3 cellular contexts compared by ENCODE assay signal in the genomic region with DNA sequence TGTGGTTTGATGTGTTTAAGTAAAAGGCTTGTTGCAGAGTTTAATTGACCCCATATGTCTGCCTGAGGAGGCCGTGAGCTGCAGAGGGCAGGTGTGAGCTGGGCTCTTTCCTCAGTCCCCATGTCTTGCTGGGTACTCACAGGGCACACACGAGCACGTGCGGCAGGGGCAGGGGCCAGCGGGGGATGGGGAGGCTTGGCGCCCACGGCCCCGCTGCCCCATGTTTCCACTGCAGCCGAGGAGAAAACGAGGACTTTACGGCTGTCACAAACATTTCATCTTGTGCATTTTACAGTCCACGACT.
TF ChIP-seq lines count a peak whose summit lies in the region.

No MANE protein-coding gene starts in this region.

TF ChIP-seq in liver, 16 proteins besides CTCF, POLR2A, EP300 and RAD21:
- TF ChIP-seq ATF3 (IDR thresholded peaks at IDR 0.05) (no peak), JUND (IDR thresholded peaks at IDR 0.05) (no peak), SP1 (IDR thresholded peaks at IDR 0.05) (no peak), HNF4A (conservative IDR thresholded peaks at IDR 0.05) (no peak), GABPA (IDR thresholded peaks at IDR 0.05 in 1 of 2, conservative IDR thresholded peaks at IDR 0.05 in 1 of 2) (no peak), EGR1 (IDR thresholded peaks at IDR 0.05; ENCODE audit: low read depth in 2 of 2) (no peak), NR2F2 (IDR thresholded peaks at IDR 0.05) (no peak), HNF4G (IDR thresholded peaks at IDR 0.05) (no peak), TAF1 (conservative IDR thresholded peaks at IDR 0.05) (no peak), FOXA1 (IDR thresholded peaks at IDR 0.05) (no peak)
- TF ChIP-seq, protein P1, sequence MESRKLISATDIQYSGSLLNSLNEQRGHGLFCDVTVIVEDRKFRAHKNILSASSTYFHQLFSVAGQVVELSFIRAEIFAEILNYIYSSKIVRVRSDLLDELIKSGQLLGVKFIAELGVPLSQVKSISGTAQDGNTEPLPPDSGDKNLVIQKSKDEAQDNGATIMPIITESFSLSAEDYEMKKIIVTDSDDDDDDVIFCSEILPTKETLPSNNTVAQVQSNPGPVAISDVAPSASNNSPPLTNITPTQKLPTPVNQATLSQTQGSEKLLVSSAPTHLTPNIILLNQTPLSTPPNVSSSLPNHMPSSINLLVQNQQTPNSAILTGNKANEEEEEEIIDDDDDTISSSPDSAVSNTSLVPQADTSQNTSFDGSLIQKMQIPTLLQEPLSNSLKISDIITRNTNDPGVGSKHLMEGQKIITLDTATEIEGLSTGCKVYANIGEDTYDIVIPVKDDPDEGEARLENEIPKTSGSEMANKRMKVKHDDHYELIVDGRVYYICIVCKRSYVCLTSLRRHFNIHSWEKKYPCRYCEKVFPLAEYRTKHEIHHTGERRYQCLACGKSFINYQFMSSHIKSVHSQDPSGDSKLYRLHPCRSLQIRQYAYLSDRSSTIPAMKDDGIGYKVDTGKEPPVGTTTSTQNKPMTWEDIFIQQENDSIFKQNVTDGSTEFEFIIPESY (IDR thresholded peaks at IDR 0.05), result no peak
- TF ChIP-seq, protein P2, sequence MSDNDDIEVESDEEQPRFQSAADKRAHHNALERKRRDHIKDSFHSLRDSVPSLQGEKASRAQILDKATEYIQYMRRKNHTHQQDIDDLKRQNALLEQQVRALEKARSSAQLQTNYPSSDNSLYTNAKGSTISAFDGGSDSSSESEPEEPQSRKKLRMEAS (IDR thresholded peaks at IDR 0.05), result no peak

TF ChIP-seq in HepG2, 621 proteins besides CTCF, POLR2A, EP300 and RAD21:
- TF ChIP-seq ZFYVE20 (CRISPR knock-in tag; IDR thresholded peaks at IDR 0.05; ENCODE audit: borderline replicate concordance, low read depth), result no peak
- TF ChIP-seq ZNF761 (CRISPR knock-in tag; conservative IDR thresholded peaks at IDR 0.05), result no peak
- no peak for TF ChIP-seq POGZ (CRISPR knock-in tag; IDR thresholded peaks at IDR 0.05)
- no peak for TF ChIP-seq FOXP1 (IDR thresholded peaks at IDR 0.05)
- no peak for TF ChIP-seq FOXP1 (CRISPR knock-in tag; IDR thresholded peaks at IDR 0.05)
- TF ChIP-seq ZNF407 (CRISPR knock-in tag; IDR thresholded peaks at IDR 0.05; ENCODE audit: not compliant biosample characterization), result no peak
- TF ChIP-seq BRD4 (CRISPR knock-in tag; IDR thresholded peaks at IDR 0.05), result no peak
- no peak for TF ChIP-seq HOXA5 (CRISPR knock-in tag; IDR thresholded peaks at IDR 0.05)
- no peak for TF ChIP-seq PCBP1 (IDR thresholded peaks at IDR 0.05; ENCODE audit: borderline replicate concordance, low read depth, low read length)
- no peak for TF ChIP-seq SSRP1 (CRISPR knock-in tag; IDR thresholded peaks at IDR 0.05)
- TF ChIP-seq TP53 (CRISPR knock-in tag; conservative IDR thresholded peaks at IDR 0.05), result no peak
- TF ChIP-seq PHF21A (CRISPR knock-in tag; IDR thresholded peaks at IDR 0.05), result no peak
- TF ChIP-seq CREM (IDR thresholded peaks at IDR 0.05), result no peak
- TF ChIP-seq CREM (CRISPR knock-in tag; IDR thresholded peaks at IDR 0.05), result no peak
- TF ChIP-seq, protein P3, sequence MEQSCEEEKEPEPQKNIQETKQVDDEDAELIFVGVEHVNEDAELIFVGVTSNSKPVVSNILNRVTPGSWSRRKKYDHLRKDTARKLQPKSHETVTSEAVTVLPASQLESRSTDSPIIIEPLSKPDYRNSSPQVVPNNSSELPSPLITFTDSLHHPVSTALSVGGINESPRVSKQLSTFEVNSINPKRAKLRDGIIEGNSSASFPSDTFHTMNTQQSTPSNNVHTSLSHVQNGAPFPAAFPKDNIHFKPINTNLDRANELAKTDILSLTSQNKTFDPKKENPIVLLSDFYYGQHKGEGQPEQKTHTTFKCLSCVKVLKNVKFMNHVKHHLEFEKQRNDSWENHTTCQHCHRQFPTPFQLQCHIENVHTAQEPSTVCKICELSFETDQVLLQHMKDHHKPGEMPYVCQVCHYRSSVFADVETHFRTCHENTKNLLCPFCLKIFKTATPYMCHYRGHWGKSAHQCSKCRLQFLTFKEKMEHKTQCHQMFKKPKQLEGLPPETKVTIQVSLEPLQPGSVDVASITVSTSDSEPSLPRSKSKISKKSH (CRISPR knock-in tag; IDR thresholded peaks at IDR 0.05; ENCODE audit: borderline replicate concordance), result no peak
- no peak for TF ChIP-seq ZNF766 (CRISPR knock-in tag; IDR thresholded peaks at IDR 0.05; ENCODE audit: borderline replicate concordance)
- no peak for TF ChIP-seq HNRNPK (IDR thresholded peaks at IDR 0.05; ENCODE audit: low read depth, low read length, poor library complexity, severe bottlenecking)
TF ChIP-seq in HepG2: peak in this region for 0.

TF ChIP-seq in H1, 55 proteins besides CTCF, POLR2A, EP300 and RAD21:
- TF ChIP-seq, protein P2 (IDR thresholded peaks at IDR 0.05), result 0 out of 2 replicates have a peak, but pooled peaks have one; percentile 30
- no peak for TF ChIP-seq KDM5A (IDR thresholded peaks at IDR 0.05; ENCODE audit: low read length)
